Comparison of ENCODE assay signal across 1 cellular context in the genomic region with DNA sequence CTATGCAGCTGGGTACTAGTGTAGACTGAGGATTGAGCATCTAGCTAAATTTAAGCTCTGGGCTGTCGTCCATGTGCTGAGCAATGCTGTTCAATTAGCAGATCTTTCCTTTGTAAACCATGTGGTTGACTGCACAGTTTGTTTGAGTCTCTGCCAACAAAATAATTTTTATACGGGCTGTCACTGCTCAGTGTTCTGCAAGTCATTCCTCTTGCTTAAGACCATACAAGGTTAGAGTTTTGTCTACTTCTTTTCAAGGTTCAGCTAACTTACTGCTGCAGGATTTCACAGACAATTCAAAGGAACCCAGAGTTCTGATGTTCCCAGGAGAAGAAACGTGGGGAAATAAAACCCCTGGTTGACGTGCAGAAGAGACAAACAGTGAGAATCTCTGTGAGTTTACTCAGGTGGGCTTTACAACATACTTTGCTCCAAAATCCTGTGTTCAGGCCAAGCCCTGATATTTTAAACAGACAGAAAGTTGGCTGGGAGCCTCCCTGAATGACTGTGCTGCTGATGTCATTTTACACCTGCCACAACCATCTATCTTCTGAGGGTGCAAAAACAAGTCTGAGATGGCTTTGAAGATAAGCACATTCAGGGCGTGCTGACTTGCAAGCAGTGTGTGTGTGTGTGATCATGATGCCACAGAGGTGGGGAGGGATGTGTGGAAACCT.
TF ChIP-seq lines count a peak whose summit lies in the region.

No MANE protein-coding gene starts in this region.

TF ChIP-seq in GM23338, 12 proteins besides CTCF, POLR2A, EP300 and RAD21 (continued from another document):
- TF ChIP-seq CREB1 (CRISPR knock-in tag; IDR thresholded peaks at IDR 0.05; ENCODE audit: low read depth) (no peak), JUNB (IDR thresholded peaks at IDR 0.05; ENCODE audit: unreplicated experiment) (no peak), NANOG (IDR thresholded peaks at IDR 0.05; ENCODE audit: borderline replicate concordance) (no peak), STAT1 (IDR thresholded peaks at IDR 0.05; ENCODE audit: unreplicated experiment) (no peak), POLR2AphosphoS5 (IDR thresholded peaks at IDR 0.05; ENCODE audit: low read depth) (no peak), ZNF114 (CRISPR knock-in tag; IDR thresholded peaks at IDR 0.05) (no peak), ZNF331 (CRISPR knock-in tag; IDR thresholded peaks at IDR 0.05; ENCODE audit: low read depth) (no peak)
- TF ChIP-seq, protein P1, sequence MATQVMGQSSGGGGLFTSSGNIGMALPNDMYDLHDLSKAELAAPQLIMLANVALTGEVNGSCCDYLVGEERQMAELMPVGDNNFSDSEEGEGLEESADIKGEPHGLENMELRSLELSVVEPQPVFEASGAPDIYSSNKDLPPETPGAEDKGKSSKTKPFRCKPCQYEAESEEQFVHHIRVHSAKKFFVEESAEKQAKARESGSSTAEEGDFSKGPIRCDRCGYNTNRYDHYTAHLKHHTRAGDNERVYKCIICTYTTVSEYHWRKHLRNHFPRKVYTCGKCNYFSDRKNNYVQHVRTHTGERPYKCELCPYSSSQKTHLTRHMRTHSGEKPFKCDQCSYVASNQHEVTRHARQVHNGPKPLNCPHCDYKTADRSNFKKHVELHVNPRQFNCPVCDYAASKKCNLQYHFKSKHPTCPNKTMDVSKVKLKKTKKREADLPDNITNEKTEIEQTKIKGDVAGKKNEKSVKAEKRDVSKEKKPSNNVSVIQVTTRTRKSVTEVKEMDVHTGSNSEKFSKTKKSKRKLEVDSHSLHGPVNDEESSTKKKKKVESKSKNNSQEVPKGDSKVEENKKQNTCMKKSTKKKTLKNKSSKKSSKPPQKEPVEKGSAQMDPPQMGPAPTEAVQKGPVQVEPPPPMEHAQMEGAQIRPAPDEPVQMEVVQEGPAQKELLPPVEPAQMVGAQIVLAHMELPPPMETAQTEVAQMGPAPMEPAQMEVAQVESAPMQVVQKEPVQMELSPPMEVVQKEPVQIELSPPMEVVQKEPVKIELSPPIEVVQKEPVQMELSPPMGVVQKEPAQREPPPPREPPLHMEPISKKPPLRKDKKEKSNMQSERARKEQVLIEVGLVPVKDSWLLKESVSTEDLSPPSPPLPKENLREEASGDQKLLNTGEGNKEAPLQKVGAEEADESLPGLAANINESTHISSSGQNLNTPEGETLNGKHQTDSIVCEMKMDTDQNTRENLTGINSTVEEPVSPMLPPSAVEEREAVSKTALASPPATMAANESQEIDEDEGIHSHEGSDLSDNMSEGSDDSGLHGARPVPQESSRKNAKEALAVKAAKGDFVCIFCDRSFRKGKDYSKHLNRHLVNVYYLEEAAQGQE (IDR thresholded peaks at IDR 0.05; ENCODE audit: unreplicated experiment) = no peak
- TF ChIP-seq, protein P2, sequence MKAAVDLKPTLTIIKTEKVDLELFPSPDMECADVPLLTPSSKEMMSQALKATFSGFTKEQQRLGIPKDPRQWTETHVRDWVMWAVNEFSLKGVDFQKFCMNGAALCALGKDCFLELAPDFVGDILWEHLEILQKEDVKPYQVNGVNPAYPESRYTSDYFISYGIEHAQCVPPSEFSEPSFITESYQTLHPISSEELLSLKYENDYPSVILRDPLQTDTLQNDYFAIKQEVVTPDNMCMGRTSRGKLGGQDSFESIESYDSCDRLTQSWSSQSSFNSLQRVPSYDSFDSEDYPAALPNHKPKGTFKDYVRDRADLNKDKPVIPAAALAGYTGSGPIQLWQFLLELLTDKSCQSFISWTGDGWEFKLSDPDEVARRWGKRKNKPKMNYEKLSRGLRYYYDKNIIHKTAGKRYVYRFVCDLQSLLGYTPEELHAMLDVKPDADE (IDR thresholded peaks at IDR 0.05) = no peak
TF ChIP-seq in GM23338: peak in this region for 0.
